In the genomic region with DNA sequence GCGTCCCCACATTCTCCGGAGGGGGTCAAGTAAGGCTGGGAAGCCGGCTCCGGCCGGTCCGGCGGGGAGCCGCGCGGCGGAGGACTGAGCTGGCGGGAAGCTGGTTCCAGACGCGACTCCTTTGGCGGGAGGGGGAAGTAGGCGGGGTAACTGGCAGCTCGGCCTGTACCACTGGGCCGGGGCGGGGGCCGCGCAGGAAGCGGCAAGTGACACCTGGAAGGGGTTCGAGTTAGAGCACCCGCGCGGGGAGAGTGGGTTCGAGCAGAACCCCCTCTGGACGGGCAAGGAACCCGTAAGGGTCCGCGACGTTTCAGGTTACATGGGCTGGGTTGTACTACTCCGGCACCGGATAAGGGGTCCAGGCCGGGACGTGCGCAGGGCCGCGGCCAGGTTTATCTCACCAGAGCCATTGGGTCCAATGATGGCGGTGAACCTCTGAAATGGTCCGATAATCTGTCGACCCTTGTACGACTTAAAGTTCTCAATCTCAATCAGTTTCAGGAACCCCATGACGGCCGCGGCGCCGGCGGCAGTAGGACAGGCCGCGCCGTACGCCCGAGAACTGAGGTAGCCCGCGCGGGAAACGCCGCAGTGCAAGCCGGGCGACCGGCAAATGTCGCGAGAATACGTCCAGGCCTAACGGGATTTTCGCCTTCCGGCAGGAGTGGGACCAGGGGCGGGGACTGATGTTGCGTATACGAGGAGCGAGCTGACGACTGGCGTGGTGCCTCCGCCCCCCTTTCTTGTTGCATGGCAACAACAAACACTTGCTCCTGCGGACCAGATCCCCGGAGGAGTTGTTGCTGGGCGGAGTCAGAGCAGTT, we compare ENCODE assay signal across 1 cellular context.
TF ChIP-seq lines count a peak whose summit lies in the region.

Gene RIBC1, plus strand, starts transcription at position 783 of the 824 bp plus-strand sequence. CDS start 3,404 bp downstream, outside the sequence.
Gene SMC1A, minus strand, starts transcription at position 564 of the 824 bp plus-strand sequence. Its CDS starts 54 bp downstream, at position 510.

TF ChIP-seq in H1, 55 proteins besides CTCF, POLR2A, EP300 and RAD21 (continued from another document):
- TF ChIP-seq SIN3A (conservative IDR thresholded peaks at IDR 0.05 in 1 of 2, IDR thresholded peaks at IDR 0.05 in 1 of 2; ENCODE audit: low read depth in 1 of 2, low read length in 2 of 2) (peak in 1 of 2 experiments; percentile 43; a peak in 2 of 4 replicates), PHF8 (conservative IDR thresholded peaks at IDR 0.05; ENCODE audit: low read depth, low read length) (peak; percentile 77), ASH2L (IDR thresholded peaks at IDR 0.05; ENCODE audit: low read length) (peak; percentile 59), NRF1 (IDR thresholded peaks at IDR 0.05; ENCODE audit: low read depth, low read length) (no peak), CHD2 (IDR thresholded peaks at IDR 0.05; ENCODE audit: low read length) (peak; percentile 91), CEBPB (IDR thresholded peaks at IDR 0.05; ENCODE audit: low read depth, low read length) (peak; percentile 17; the same call in 1 of the 2 replicates), TAF7 (optimal IDR thresholded peaks at IDR 0.05; ENCODE audit: borderline replicate concordance, low read depth, low read length) (peak; percentile 67), GTF2F1 (IDR thresholded peaks at IDR 0.05; ENCODE audit: borderline replicate concordance, low read depth, low read length) (0 out of 2 replicates have a peak, but pooled peaks have one; percentile 34), NANOG (IDR thresholded peaks at IDR 0.05; ENCODE audit: insufficient read depth, low read depth, low read length, poor library complexity, severe bottlenecking) (no peak), RXRA (IDR thresholded peaks at IDR 0.05; ENCODE audit: insufficient read depth, low read depth, low read length) (no peak), SP4 (IDR thresholded peaks at IDR 0.05; ENCODE audit: low read length) (no peak; the same call in 1 of the 2 replicates), ATF2 (IDR thresholded peaks at IDR 0.05; ENCODE audit: low read length) (no peak), TBP (IDR thresholded peaks at IDR 0.05; ENCODE audit: low read depth, low read length) (peak; percentile 70), CBX8 (IDR thresholded peaks at IDR 0.05; ENCODE audit: borderline replicate concordance, low read depth, low read length) (no peak), JUN (IDR thresholded peaks at IDR 0.05; ENCODE audit: low read depth, low read length) (no peak), RFX5 (IDR thresholded peaks at IDR 0.05; ENCODE audit: borderline replicate concordance, low read depth, low read length) (no peak), YY1 (IDR thresholded peaks at IDR 0.05; ENCODE audit: low read depth, low read length) (no peak), FOSL1 (IDR thresholded peaks at IDR 0.05; ENCODE audit: insufficient read depth, low read depth, low read length) (no peak), SRF (IDR thresholded peaks at IDR 0.05; ENCODE audit: low read depth, low read length) (no peak), TAF1 (IDR thresholded peaks at IDR 0.05; ENCODE audit: low read depth, low read length) (peak; percentile 83), HDAC6 (IDR thresholded peaks at IDR 0.05; ENCODE audit: low read depth, low read length) (no peak), ZNF274 (IDR thresholded peaks at IDR 0.05; ENCODE audit: borderline replicate concordance, extremely low read depth, low read length) (no peak), SP1 (IDR thresholded peaks at IDR 0.05; ENCODE audit: low read depth, low read length) (no peak), KDM4A (IDR thresholded peaks at IDR 0.05; ENCODE audit: low read depth, low read length, severe bottlenecking) (no peak), POLR2AphosphoS5 (IDR thresholded peaks at IDR 0.05; ENCODE audit: low read depth, low read length) (peak; percentile 84), RNF2 (IDR thresholded peaks at IDR 0.05; ENCODE audit: borderline replicate concordance, low read depth, low read length, missing control alignments, poor library complexity, severe bottlenecking) (no peak), RBBP5 (IDR thresholded peaks at IDR 0.05; ENCODE audit: borderline replicate concordance, low read depth, low read length) (no peak), CBX5 (IDR thresholded peaks at IDR 0.05; ENCODE audit: low read depth, low read length) (no peak), SIX5 (IDR thresholded peaks at IDR 0.05; ENCODE audit: low read depth, low read length) (peak; percentile 25; the same call in 1 of the 2 replicates), BRCA1 (IDR thresholded peaks at IDR 0.05; ENCODE audit: low read depth, low read length) (peak; percentile 76), EGR1 (IDR thresholded peaks at IDR 0.05; ENCODE audit: borderline replicate concordance, low read depth, low read length) (no peak), USF2 (IDR thresholded peaks at IDR 0.05; ENCODE audit: low read length) (no peak), CTBP2 (IDR thresholded peaks at IDR 0.05; ENCODE audit: borderline replicate concordance, insufficient read depth, insufficient read length, low read length) (no peak), HDAC2 (IDR thresholded peaks at IDR 0.05; ENCODE audit: borderline replicate concordance in 1 of 2, low read depth in 2 of 2, low read length in 2 of 2) (no peak), ATF3 (IDR thresholded peaks at IDR 0.05; ENCODE audit: insufficient read depth, low read depth, low read length) (no peak)
- TF ChIP-seq, protein P1, sequence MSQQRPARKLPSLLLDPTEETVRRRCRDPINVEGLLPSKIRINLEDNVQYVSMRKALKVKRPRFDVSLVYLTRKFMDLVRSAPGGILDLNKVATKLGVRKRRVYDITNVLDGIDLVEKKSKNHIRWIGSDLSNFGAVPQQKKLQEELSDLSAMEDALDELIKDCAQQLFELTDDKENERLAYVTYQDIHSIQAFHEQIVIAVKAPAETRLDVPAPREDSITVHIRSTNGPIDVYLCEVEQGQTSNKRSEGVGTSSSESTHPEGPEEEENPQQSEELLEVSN (IDR thresholded peaks at IDR 0.05): peak; percentile 47; the same call in 1 of the 2 replicates
TF ChIP-seq in H1: peak in this region for 14.
